Comparison of ENCODE assay signal across 16 cellular contexts in genomic region chr20:21103582-21104465, GRCh38. TPM values are rescaled to one million over a fixed set of nuclear protein-coding genes. Genes with fewer than 3 reads are reported as not detected.
DNase-seq lines count a peak whose midpoint lies in the region; ATAC-seq lines count a peak whose summit lies in the region.
"Had no signal": no experiment of that assay in that cellular context is flagged by ENCODE, and none has a peak within 500 bp of the region (broad histone marks: within the 10 kb centered on the region; RNA-seq: fewer than 3 reads in every experiment).

No MANE protein-coding gene starts in this region.

- H3K4me1 Mint-ChIP-seq in activated CD8-positive, alpha-beta T cell treated with anti-CD3 and anti-CD28 coated beads, Interleukin-2, amount 10 ng/mL, durations not matched to agents 7 days and 5 days (ENCODE audit: low read depth) = peaks cover 54% of the 10 kb centered on the region
- H3K4me1 Mint-ChIP-seq in immature natural killer cell = peaks cover 35 to 47% of the 10 kb centered on the region in 2 donors

- DNase-seq in AG08396 (ENCODE audit: low spot score) (peak; percentile 12), D341Med (ENCODE audit: low spot score) (peak; percentile 36), immature natural killer cell (no peak), NCI-H748 treated with DMSO at 0.1 percent for 48 hours (lab: John Stamatoyannopoulos, UW) (no peak), caudate nucleus (lab: John Stamatoyannopoulos, UW) (no peak)
- DNase-seq in activated CD8-positive, alpha-beta T cell treated with anti-CD3 and anti-CD28 coated beads, Interleukin-2, amount 10 ng/mL, durations not matched to agents 7 days and 5 days = peak; percentile 29
- DNase-seq in NK-92 treated with Interleukin-12 subunit alpha and Interleukin-12 subunit beta, amount 100 ng/mL, for 24 hours (lab: John Stamatoyannopoulos, UW) = no peak
- DNase-seq: foreskin keratinocyte; NCI-H2227 treated with DMSO at 0.1 percent for 48 hours; stimulated activated CD4-positive, alpha-beta T cell treated with anti-CD3 and anti-CD28 coated beads, Interleukin-4, amount 100 ng/mL, for 24 hours had no signal

- CTCF ChIA-PET in activated CD8-positive, alpha-beta T cell treated with anti-CD3 and anti-CD28 coated beads, Interleukin-2, amount 10 ng/mL, durations not matched to agents 7 days and 5 days (lab: Charles Lee) = interaction anchor here (0.8 kb wide), 1 partner anchor 468 kb away, joined by 3 read pairs; no protein-coding TSS in a partner anchor

- no peak overlapping the region for H3K27ac ChIP-seq in caudate nucleus (ENCODE audit: low read depth, low read length)
- H3K27ac ChIP-seq: ascending aorta, foreskin keratinocyte, right atrium auricular region had no signal

- H3K36me3 Mint-ChIP-seq in activated CD8-positive, alpha-beta T cell treated with anti-CD3 and anti-CD28 coated beads, Interleukin-2, amount 10 ng/mL, durations not matched to agents 7 days and 5 days (ENCODE audit: low read depth) = peaks cover 3% of the 10 kb centered on the region
- H3K36me3 Mint-ChIP-seq in immature natural killer cell = peaks cover 0 to 3% (median 0%) of the 10 kb centered on the region in 3 donors

- H3K27me3 Mint-ChIP-seq in activated CD8-positive, alpha-beta T cell treated with anti-CD3 and anti-CD28 coated beads, Interleukin-2, amount 10 ng/mL, durations not matched to agents 7 days and 5 days (ENCODE audit: low read depth) = peaks cover 58% of the 10 kb centered on the region
- peaks cover 41 to 57% (median 56%) of the 10 kb centered on the region in 3 donors for H3K27me3 Mint-ChIP-seq in immature natural killer cell (ENCODE audit: low read depth in 3 of 3)

- H3K4me3 Mint-ChIP-seq in activated CD8-positive, alpha-beta T cell treated with anti-CD3 and anti-CD28 coated beads, Interleukin-2, amount 10 ng/mL, durations not matched to agents 7 days and 5 days = peak overlapping the region; percentile 76
- peak overlapping the region; percentile 40 to 99 (median 87) for H3K4me3 Mint-ChIP-seq in immature natural killer cell

- H3K27ac Mint-ChIP-seq in activated CD8-positive, alpha-beta T cell treated with anti-CD3 and anti-CD28 coated beads, Interleukin-2, amount 10 ng/mL, durations not matched to agents 7 days and 5 days = no peak overlapping the region
- no peak overlapping the region for H3K27ac Mint-ChIP-seq in immature natural killer cell

- POLR2A ChIA-PET in activated CD8-positive, alpha-beta T cell treated with anti-CD3 and anti-CD28 coated beads, Interleukin-2, amount 10 ng/mL, durations not matched to agents 7 days and 5 days (lab: Charles Lee) = no interaction called here

- H3K9me3 Mint-ChIP-seq in activated CD8-positive, alpha-beta T cell treated with anti-CD3 and anti-CD28 coated beads, Interleukin-2, amount 10 ng/mL, durations not matched to agents 7 days and 5 days (ENCODE audit: insufficient read depth) = no peaks in the 10 kb centered on the region
- H3K9me3 Mint-ChIP-seq in immature natural killer cell = peaks cover 0 to 9% (median under 1%) of the 10 kb centered on the region in 6 donors

- ATAC-seq in activated CD8-positive, alpha-beta T cell treated with anti-CD3 and anti-CD28 coated beads, Interleukin-2, amount 10 ng/mL, durations not matched to agents 7 days and 5 days = no peak
- ATAC-seq in GM21515 (IDR thresholded peaks at IDR 0.05; ENCODE audit: unreplicated experiment) = no peak

RNA-seq across cellular contexts. Expression of gene LINC00237, which starts 2.3 kb away (rescaled TPM):
- total RNA-seq in activated CD8-positive, alpha-beta T cell treated with anti-CD3 and anti-CD28 coated beads, Interleukin-2, amount 10 ng/mL, durations not matched to agents 7 days and 5 days = not detected
- under 1 TPM in 1 of 3 donors, not detected in 2; 0.28 TPM for polyA plus RNA-seq in immature natural killer cell
- total RNA-seq: activated CD8-positive, alpha-beta memory T cell treated with anti-CD3 and anti-CD28 coated beads for 36 hours; ascending aorta; foreskin keratinocyte; HT-29; kidney epithelial cell; right atrium auricular region had no signal
- polyA plus RNA-seq: foreskin keratinocyte had no signal

RNA-seq across cellular contexts. Expression of gene KIZ, which starts 22.1 kb away (rescaled TPM):
- 10 to 100 TPM; 16.2 to 19.9 TPM for total RNA-seq in activated CD8-positive, alpha-beta T cell treated with anti-CD3 and anti-CD28 coated beads, Interleukin-2, amount 10 ng/mL, durations not matched to agents 7 days and 5 days
- 10 to 100 TPM; 14.2 to 20.7 (median 15.4) TPM for polyA plus RNA-seq in immature natural killer cell

Comparison
In these comparisons a context has a peak if more than half of its experiments do, and no peak if none do; other contexts are left out.
1. DNase-seq: peak in AG08396 (single experiment), D341Med (single experiment) and activated CD8-positive, alpha-beta T cell treated with anti-CD3 and anti-CD28 coated beads, Interleukin-2, amount 10 ng/mL, durations not matched to agents 7 days and 5 days (single experiment); none in immature natural killer cell (0 of 3), NK-92 treated with Interleukin-12 subunit alpha and Interleukin-12 subunit beta, amount 100 ng/mL, for 24 hours (single experiment), NCI-H748 treated with DMSO at 0.1 percent for 48 hours (single experiment) and caudate nucleus (0 of 61).